Comparison of ENCODE assay signal across 2 cellular contexts in genomic region chr17:28385037-28385797, GRCh38.
TF ChIP-seq lines count a peak whose summit lies in the region.

No MANE protein-coding gene starts in this region.

TF ChIP-seq in liver, 16 proteins besides CTCF, POLR2A, EP300 and RAD21:
- TF ChIP-seq REST (IDR thresholded peaks at IDR 0.05) (no peak), RXRA (IDR thresholded peaks at IDR 0.05) (no peak), GABPA (IDR thresholded peaks at IDR 0.05 in 1 of 2, conservative IDR thresholded peaks at IDR 0.05 in 1 of 2) (no peak), ZBTB33 (IDR thresholded peaks at IDR 0.05) (no peak), SP1 (IDR thresholded peaks at IDR 0.05) (no peak), FOXA1 (IDR thresholded peaks at IDR 0.05) (no peak), HNF4G (IDR thresholded peaks at IDR 0.05) (no peak), TAF1 (conservative IDR thresholded peaks at IDR 0.05) (no peak), JUND (IDR thresholded peaks at IDR 0.05) (no peak), HNF4A (conservative IDR thresholded peaks at IDR 0.05) (no peak), EGR1 (IDR thresholded peaks at IDR 0.05; ENCODE audit: low read depth in 2 of 2) (no peak), FOXA2 (IDR thresholded peaks at IDR 0.05) (no peak), NR2F2 (IDR thresholded peaks at IDR 0.05) (no peak), MAX (IDR thresholded peaks at IDR 0.05) (no peak), ATF3 (IDR thresholded peaks at IDR 0.05) (no peak), YY1 (IDR thresholded peaks at IDR 0.05) (no peak)

TF ChIP-seq in HepG2, 621 proteins besides CTCF, POLR2A, EP300 and RAD21:
- TF ChIP-seq MTERF4 (CRISPR knock-in tag; IDR thresholded peaks at IDR 0.05): no peak
- TF ChIP-seq GPBP1L1 (CRISPR knock-in tag; IDR thresholded peaks at IDR 0.05): no peak
- no peak for TF ChIP-seq E2F1 (CRISPR knock-in tag; IDR thresholded peaks at IDR 0.05)
- TF ChIP-seq TRIM22 (IDR thresholded peaks at IDR 0.05): no peak
- TF ChIP-seq MYC (CRISPR knock-in tag; IDR thresholded peaks at IDR 0.05; ENCODE audit: borderline replicate concordance): no peak
- TF ChIP-seq THAP9 (CRISPR knock-in tag; IDR thresholded peaks at IDR 0.05; ENCODE audit: borderline replicate concordance): no peak
- no peak for TF ChIP-seq AHR (CRISPR knock-in tag; IDR thresholded peaks at IDR 0.05)
- no peak for TF ChIP-seq SMARCE1 (IDR thresholded peaks at IDR 0.05; ENCODE audit: borderline replicate concordance)
- TF ChIP-seq YEATS4 (CRISPR knock-in tag; IDR thresholded peaks at IDR 0.05; ENCODE audit: borderline replicate concordance): no peak
- no peak for TF ChIP-seq ZNF34 (CRISPR knock-in tag; IDR thresholded peaks at IDR 0.05; ENCODE audit: borderline replicate concordance)
- TF ChIP-seq NCOR1 (IDR thresholded peaks at IDR 0.05; ENCODE audit: borderline replicate concordance, low read length): no peak
- no peak for TF ChIP-seq KAT7 (CRISPR knock-in tag; IDR thresholded peaks at IDR 0.05; ENCODE audit: borderline replicate concordance)
- no peak for TF ChIP-seq ATF5 (CRISPR knock-in tag; IDR thresholded peaks at IDR 0.05; ENCODE audit: low read depth)
- no peak for TF ChIP-seq TP53 (CRISPR knock-in tag; conservative IDR thresholded peaks at IDR 0.05)
